In genomic region chr15:47506543-47507090, GRCh38 we compare ENCODE assay signal across 22 cellular contexts.
DNase-seq lines count a peak whose midpoint lies in the region; TF ChIP-seq lines count a peak whose summit lies in the region.
"Had no signal": no experiment of that assay in that cellular context is flagged by ENCODE, and none has a peak within 500 bp of the region (broad histone marks: within the 10 kb centered on the region; RNA-seq: fewer than 3 reads in every experiment).

No MANE protein-coding gene starts in this region.

- H3K27ac ChIP-seq in BLaER1 treated with 17β-estradiol and CSF1 and Interleukin-3, amounts not matched to agents 10 nM and 100 nM, result peak overlapping the region in 10 of 11 experiments; percentile 81 to 91 (median 84); a peak in 21 of 22 replicates
- no peak overlapping the region for H3K27ac ChIP-seq in GM23248
- H3K27ac ChIP-seq: 22Rv1, lower lobe of right lung had no signal

- in situ Hi-C loops in GM23248 (cut with MboI), result no loop called here

- no peaks in the 10 kb centered on the region for H3K9me2 ChIP-seq in GM23248 (ENCODE audit: insufficient read depth)

- H3K27me3 ChIP-seq in BLaER1 treated with 17β-estradiol and CSF1 and Interleukin-3, amounts not matched to agents 10 nM and 100 nM, result no peaks in the 10 kb centered on the region
- no peaks in the 10 kb centered on the region for H3K27me3 ChIP-seq in GM23248 (replicated peaks; ENCODE audit: insufficient read depth)

- H4K20me1 ChIP-seq in BLaER1 treated with 17β-estradiol and CSF1 and Interleukin-3, amounts not matched to agents 10 nM and 100 nM, result no peaks in the 10 kb centered on the region
- no peaks in the 10 kb centered on the region for H4K20me1 ChIP-seq in GM23248 (ENCODE audit: insufficient read depth)

- no peak overlapping the region for H3K4me3 ChIP-seq in BLaER1 treated with 17β-estradiol and CSF1 and Interleukin-3, amounts not matched to agents 10 nM and 100 nM
- H3K4me3 ChIP-seq in GM23248, result no peak overlapping the region
- H3K4me3 ChIP-seq: HAP-1, lower lobe of right lung had no signal

- H3K4me1 ChIP-seq in BLaER1 treated with 17β-estradiol and CSF1 and Interleukin-3, amounts not matched to agents 10 nM and 100 nM, result peaks cover 40 to 53% (median 44%) of the 10 kb centered on the region in 10 experiments
- H3K4me1 ChIP-seq in GM23248 (ENCODE audit: insufficient read depth), result no peaks in the 10 kb centered on the region
- H3K4me1 ChIP-seq: HAP-1 had no signal

- peak overlapping the region; percentile 82 to 92 (median 85) for H3K4me2 ChIP-seq in BLaER1 treated with 17β-estradiol and CSF1 and Interleukin-3, amounts not matched to agents 10 nM and 100 nM
- H3K4me2 ChIP-seq in GM23248 (ENCODE audit: unreplicated experiment), result no peak overlapping the region

- H3K79me2 ChIP-seq in GM23248 (ENCODE audit: insufficient read depth), result no peaks in the 10 kb centered on the region

- H3K36me3 ChIP-seq in BLaER1 treated with 17β-estradiol and CSF1 and Interleukin-3, amounts not matched to agents 10 nM and 100 nM, result no peaks in the 10 kb centered on the region
- H3K36me3 ChIP-seq in GM23248 (ENCODE audit: low read depth), result no peaks in the 10 kb centered on the region
- H3K36me3 ChIP-seq: HAP-1, lower lobe of right lung had no signal

- peaks cover 19% of the 10 kb centered on the region for H3K9me3 Mint-ChIP-seq in glutamatergic neuron (ENCODE audit: unreplicated experiment)
- H3K9me3 Mint-ChIP-seq: activated naive CD4-positive, alpha-beta T cell treated with anti-CD3 and anti-CD28 coated beads, Interleukin-2, amount 50 U/mL, for 24 hours had no signal

- no peak for TF ChIP-seq CTCF in glutamatergic neuron (IDR thresholded peaks at IDR 0.05; ENCODE audit: partially characterized antibody, unreplicated experiment)

- peaks cover 64% of the 10 kb centered on the region for H3K4me1 Mint-ChIP-seq in glutamatergic neuron (ENCODE audit: low read depth, unreplicated experiment)
- H3K4me1 Mint-ChIP-seq: activated naive CD4-positive, alpha-beta T cell treated with anti-CD3 and anti-CD28 coated beads, Interleukin-2, amount 50 U/mL, for 24 hours; CD8-positive, alpha-beta memory T cell had no signal

- peaks cover 10% of the 10 kb centered on the region for H3K27me3 Mint-ChIP-seq in glutamatergic neuron (ENCODE audit: unreplicated experiment)
- H3K27me3 Mint-ChIP-seq: CD8-positive, alpha-beta memory T cell had no signal

- peak overlapping the region; percentile 68 for H3K4me3 Mint-ChIP-seq in glutamatergic neuron (ENCODE audit: unreplicated experiment)
- H3K4me3 Mint-ChIP-seq: activated naive CD4-positive, alpha-beta T cell treated with anti-CD3 and anti-CD28 coated beads, Interleukin-2, amount 50 U/mL, for 24 hours; CD8-positive, alpha-beta memory T cell had no signal

- no peaks in the 10 kb centered on the region for H3F3A ChIP-seq in GM23248 (ENCODE audit: insufficient read depth)

- H3K9ac ChIP-seq in BLaER1 treated with 17β-estradiol and CSF1 and Interleukin-3, amounts not matched to agents 10 nM and 100 nM, result peak overlapping the region in 6 of 11 experiments; percentile 5 to 82 (median 47); a peak in 6 of 22 replicates
- no peak overlapping the region for H3K9ac ChIP-seq in GM23248

- DNase-seq in DMS79 treated with DMSO at 0.1 percent for 48 hours (lab: John Stamatoyannopoulos, UW) (peak; percentile 22), DMS79 (lab: John Stamatoyannopoulos, UW) (no peak), RPMI7951 (ENCODE audit: low read depth) (peak; percentile 58), glutamatergic neuron (no peak), GM23248 (no peak), HK-2 (ENCODE audit: unreplicated experiment) (no peak), SHP77 (lab: John Stamatoyannopoulos, UW) (no peak)
- DNase-seq: activated CD4-positive, alpha-beta T cell treated with anti-CD3 and anti-CD28 coated beads, Interleukin-2, amount 50 U/mL, for 1 hour; CD8-positive, alpha-beta memory T cell; cerebellar nuclear complex; DMS53; KBM-7; lower lobe of right lung; MM.1S; NCI-H146; OCI-M1; stimulated activated CD4-positive, alpha-beta T cell treated with anti-CD3 and anti-CD28 coated beads, Interleukin-4, amount 100 ng/mL, for 4 hours; stimulated activated naive CD8-positive, alpha-beta T cell treated with anti-CD3 and anti-CD28 coated beads, Interleukin-15, Interleukin-2, amounts not matched to agents 100 U/mL and 50 U/mL, for 24 hours had no signal

- H3K27ac Mint-ChIP-seq in glutamatergic neuron (ENCODE audit: unreplicated experiment), result peak overlapping the region; percentile 89
- H3K27ac Mint-ChIP-seq: activated naive CD4-positive, alpha-beta T cell treated with anti-CD3 and anti-CD28 coated beads, Interleukin-2, amount 50 U/mL, for 24 hours; CD8-positive, alpha-beta memory T cell had no signal

- H3K36me3 Mint-ChIP-seq in glutamatergic neuron (ENCODE audit: unreplicated experiment), result peaks cover 18% of the 10 kb centered on the region
- H3K36me3 Mint-ChIP-seq: activated naive CD4-positive, alpha-beta T cell treated with anti-CD3 and anti-CD28 coated beads, Interleukin-2, amount 50 U/mL, for 24 hours; CD8-positive, alpha-beta memory T cell had no signal

- peaks cover 0 to 13% (median 0%) of the 10 kb centered on the region in 11 experiments; a peak in 6 of 22 replicates for H3K9me3 ChIP-seq in BLaER1 treated with 17β-estradiol and CSF1 and Interleukin-3, amounts not matched to agents 10 nM and 100 nM (replicated peaks in 1 of 11)
- H3K9me3 ChIP-seq in GM23248 (ENCODE audit: low read depth), result no peaks in the 10 kb centered on the region
- H3K9me3 ChIP-seq: HAP-1, lower lobe of right lung had no signal

- H2AFZ ChIP-seq in GM23248, result no peak overlapping the region

- 43 to 45% methylated on average over 4 of the region's 4 CpGs for WGBS in GM23248 (ENCODE audit: low coverage in 1 of 2, low lambda C conversion rate in 2 of 2, missing lambda C conversion rate in 2 of 2), 2 experiments

Comparison
In these comparisons a context has a peak if more than half of its experiments do, and no peak if none do; other contexts are left out.
1. DNase-seq: peak in DMS79 treated with DMSO at 0.1 percent for 48 hours (single experiment) and RPMI7951 (single experiment); none in DMS79 (single experiment), glutamatergic neuron (single experiment), GM23248 (single experiment), HK-2 (single experiment) and SHP77 (0 of 2).